Comparison of ENCODE assay signal across 2 cellular contexts in genomic region chr17:4747847-4748246, GRCh38.
A peak's percentile ranks its signal among the peaks of the same experiment; 100 is the strongest.
TF ChIP-seq lines count a peak whose summit lies in the region.

No MANE protein-coding gene starts in this region.

TF ChIP-seq in liver, 16 proteins besides CTCF, POLR2A, EP300 and RAD21:
- TF ChIP-seq MAX (IDR thresholded peaks at IDR 0.05): no peak
- no peak for TF ChIP-seq EGR1 (IDR thresholded peaks at IDR 0.05; ENCODE audit: low read depth in 2 of 2)
- TF ChIP-seq FOXA1 (IDR thresholded peaks at IDR 0.05): no peak
- TF ChIP-seq SP1 (IDR thresholded peaks at IDR 0.05): peak; percentile 14
- no peak for TF ChIP-seq HNF4G (IDR thresholded peaks at IDR 0.05)
- no peak for TF ChIP-seq YY1 (IDR thresholded peaks at IDR 0.05)

TF ChIP-seq in HepG2, 621 proteins besides CTCF, POLR2A, EP300 and RAD21:
- TF ChIP-seq ZNF44 (CRISPR knock-in tag; IDR thresholded peaks at IDR 0.05): no peak
- TF ChIP-seq ZSCAN12 (CRISPR knock-in tag; IDR thresholded peaks at IDR 0.05): no peak
- no peak for TF ChIP-seq MXD1 (CRISPR knock-in tag; IDR thresholded peaks at IDR 0.05)
- TF ChIP-seq ZNF562 (CRISPR knock-in tag; IDR thresholded peaks at IDR 0.05; ENCODE audit: borderline replicate concordance): no peak
- TF ChIP-seq SMYD3 (CRISPR knock-in tag; IDR thresholded peaks at IDR 0.05): no peak
- TF ChIP-seq SMAD1 (CRISPR knock-in tag; IDR thresholded peaks at IDR 0.05; ENCODE audit: borderline replicate concordance, low read depth): no peak
- TF ChIP-seq ZNF556 (CRISPR knock-in tag; IDR thresholded peaks at IDR 0.05; ENCODE audit: borderline replicate concordance): no peak
- no peak for TF ChIP-seq BRCA1 (CRISPR knock-in tag; IDR thresholded peaks at IDR 0.05)
- no peak for TF ChIP-seq ZNF446 (CRISPR knock-in tag; IDR thresholded peaks at IDR 0.05)
- no peak for TF ChIP-seq ATF1 (CRISPR knock-in tag; IDR thresholded peaks at IDR 0.05)
- no peak for TF ChIP-seq ZGPAT (CRISPR knock-in tag; IDR thresholded peaks at IDR 0.05)
TF ChIP-seq in HepG2: peak in this region for 0.
